19 cellular contexts compared by ENCODE assay signal in the genomic region with DNA sequence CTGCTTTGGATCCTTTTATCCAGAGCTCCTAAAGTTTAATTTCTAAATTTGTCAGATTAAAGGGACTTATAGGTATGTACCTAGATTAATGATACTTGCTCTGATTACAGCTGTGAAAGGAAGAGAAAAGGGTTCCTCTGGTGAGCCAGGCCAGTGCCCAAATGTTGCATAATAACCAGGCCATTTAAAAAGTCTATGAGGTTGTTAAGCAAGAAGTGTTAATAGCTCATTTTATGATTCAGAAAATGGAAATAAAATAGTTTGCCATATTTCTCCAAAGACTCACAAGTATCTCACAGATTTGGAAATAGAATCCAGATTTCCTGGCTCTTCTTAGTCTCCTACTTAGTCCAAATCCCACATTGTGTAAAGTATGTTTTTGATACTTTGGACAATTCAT.
"Had no signal": no experiment of that assay in that cellular context is flagged by ENCODE, and none has a peak within 500 bp of the region (broad histone marks: within the 10 kb centered on the region; RNA-seq: fewer than 3 reads in every experiment).

No MANE protein-coding gene starts in this region.

- H3K4me3 Mint-ChIP-seq: activated T-helper 1 cell treated with anti-CD3 and anti-CD28 coated beads, Interleukin-12 subunit alpha, Interleukin-12 subunit beta, Interleukin-2, Interleukin-4 antibody, amounts not matched to agents 30 ng/mL and 10 ng/mL and 1 ng/mL, durations not matched to agents 14 hours and 24 hours and 36 hours; effector memory CD8-positive, alpha-beta T cell; memory B cell; naive thymus-derived CD8-positive, alpha-beta T cell had no signal

- H3K27me3 ChIP-seq: ascending aorta, breast epithelium, left lung, neutrophil had no signal

- H3K4me1 ChIP-seq: ascending aorta, breast epithelium, left lung had no signal

- H3K36me3 ChIP-seq: breast epithelium, left lung, neutrophil had no signal

- H3K27me3 Mint-ChIP-seq: effector memory CD8-positive, alpha-beta T cell; memory B cell; naive thymus-derived CD8-positive, alpha-beta T cell had no signal

- H3K4me1 Mint-ChIP-seq: memory B cell had no signal

- DNase-seq: activated CD4-positive, CD25-positive, alpha-beta regulatory T cell; activated naive CD4-positive, alpha-beta T cell; cerebellar nuclear complex; dermis blood vessel endothelial cell; effector memory CD8-positive, alpha-beta T cell; hippocampal formation; kidney; left lung; mucosa of descending colon; naive thymus-derived CD8-positive, alpha-beta T cell; stimulated activated CD4-positive, alpha-beta T cell treated with anti-CD3 and anti-CD28 coated beads, Interleukin-4, amount 100 ng/mL, for 1 hour; stimulated activated naive CD4-positive, alpha-beta T cell; T-helper 2 cell had no signal

- H3K9me3 ChIP-seq: ascending aorta, breast epithelium, mucosa of descending colon, neutrophil had no signal

- H3K4me3 ChIP-seq: ascending aorta, breast epithelium, left lung, mucosa of descending colon had no signal

- H3K27ac Mint-ChIP-seq: activated T-helper 1 cell treated with anti-CD3 and anti-CD28 coated beads, Interleukin-12 subunit alpha, Interleukin-12 subunit beta, Interleukin-2, Interleukin-4 antibody, amounts not matched to agents 30 ng/mL and 10 ng/mL and 1 ng/mL, durations not matched to agents 14 hours and 24 hours and 36 hours; memory B cell had no signal

- H3K27ac ChIP-seq: ascending aorta, breast epithelium, epithelial cell of prostate, left lung, neutrophil had no signal

- H3K9me3 Mint-ChIP-seq: activated T-helper 1 cell treated with anti-CD3 and anti-CD28 coated beads, Interleukin-12 subunit alpha, Interleukin-12 subunit beta, Interleukin-2, Interleukin-4 antibody, amounts not matched to agents 30 ng/mL and 10 ng/mL and 1 ng/mL, durations not matched to agents 14 hours and 24 hours and 36 hours; effector memory CD8-positive, alpha-beta T cell; memory B cell had no signal
